In genomic region chr12:105332286-105332685, GRCh38 we compare ENCODE assay signal across 8 cellular contexts. TPM values are rescaled to one million over a fixed set of nuclear protein-coding genes. Genes with fewer than 3 reads are reported as not detected.
DNase-seq lines count a peak whose midpoint lies in the region; TF ChIP-seq lines count a peak whose summit lies in the region.
"Not testable (repeated sequence)": the region's sequence is repeated elsewhere in the genome, so short reads cannot be mapped to it uniquely, and the experiment has no call there.

No MANE protein-coding gene starts in this region.

- H3K4me3 ChIP-seq in ACC112 (ENCODE audit: low read depth, low read length) (peak overlapping the region; percentile 83), Loucy (ENCODE audit: low read length, poor library complexity, severe bottlenecking) (peak overlapping the region; percentile 78), WI38 (ENCODE audit: low read depth, low read length) (peak overlapping the region; percentile 83), ascending aorta (peak overlapping the region in 1 of 2 donors; percentile 75), skeletal muscle cell (ENCODE audit: low read depth, low read length) (peak overlapping the region; percentile 81)
- H3K4me3 ChIP-seq in epithelial cell of esophagus (ENCODE audit: low read length), result not testable (repeated sequence)

- intact Hi-C loops in ascending aorta (cut with DNase I), result not testable (repeated sequence)

- peak overlapping the region; percentile 99 for H3K4me2 ChIP-seq in Loucy (ENCODE audit: low read depth, low read length, poor library complexity, severe bottlenecking)

- H2AFZ ChIP-seq in ACC112 (ENCODE audit: low read length, unreplicated experiment); Loucy (ENCODE audit: low read length): not testable (repeated sequence)

- not testable (repeated sequence) for H3K9me2 ChIP-seq in Loucy (replicated peaks; ENCODE audit: low read depth, low read length)

- H3K9ac ChIP-seq in Loucy (ENCODE audit: low read depth, low read length, poor library complexity, severe bottlenecking), result peak overlapping the region; percentile 89

- H3K27ac ChIP-seq in ACC112 (ENCODE audit: low read depth, low read length) (0 out of 2 replicates have a peak overlapping the region, but pooled peaks have one; percentile 16), ascending aorta (peak overlapping the region; percentile 62 to 83)

- TF ChIP-seq CTCF in Loucy (conservative IDR thresholded peaks at IDR 0.05; ENCODE audit: low read length); WI38 (IDR thresholded peaks at IDR 0.05; ENCODE audit: low read depth, low read length); ascending aorta (IDR thresholded peaks at IDR 0.05); epithelial cell of esophagus (IDR thresholded peaks at IDR 0.05; ENCODE audit: insufficient read depth, low read depth, low read length, missing control alignments): not testable (repeated sequence)

- H3K4me1 ChIP-seq in ACC112 (ENCODE audit: control insufficient read depth, insufficient read depth, low read length, unreplicated experiment) (peaks cover 47% of the 10 kb centered on the region), Loucy (ENCODE audit: insufficient read depth, low read length, poor library complexity, severe bottlenecking) (peaks cover 79% of the 10 kb centered on the region), ascending aorta (peaks cover 0 to 23% of the 10 kb centered on the region in 2 donors)

- H3K36me3 ChIP-seq in ACC112 (ENCODE audit: insufficient read depth, low read length); Loucy (ENCODE audit: insufficient read depth, low read length); ascending aorta: not testable (repeated sequence)

- H3F3A ChIP-seq in Loucy (ENCODE audit: low read depth), result peaks cover 13% of the 10 kb centered on the region

- DNase-seq in GM04503 (ENCODE audit: low read depth) (peak; percentile 37), epithelial cell of esophagus (ENCODE audit: low read depth) (peak; percentile 44), kidney tubule cell (ENCODE audit: low spot score) (peak; percentile 65)
- DNase-seq in ascending aorta (ENCODE audit: low spot score in 2 of 2); skeletal muscle cell (ENCODE audit: low read depth): not testable (repeated sequence)

- peaks cover 59% of the 10 kb centered on the region for H3K79me2 ChIP-seq in ACC112 (ENCODE audit: control insufficient read depth, insufficient read depth, low read length, unreplicated experiment)
- H3K79me2 ChIP-seq in Loucy (ENCODE audit: insufficient read depth, low read length), result peaks cover 67% of the 10 kb centered on the region

- not testable (repeated sequence) for H3K9me3 ChIP-seq in Loucy (ENCODE audit: insufficient read depth, low read depth, low read length); ascending aorta

- not testable (repeated sequence) for H3K27me3 ChIP-seq in ACC112 (ENCODE audit: insufficient read depth, low read length); Loucy (ENCODE audit: insufficient read depth, low read length, poor library complexity, severe bottlenecking); ascending aorta

- H4K20me1 ChIP-seq in Loucy (ENCODE audit: insufficient read depth, low read length, poor library complexity, severe bottlenecking), result peaks cover 60% of the 10 kb centered on the region

RNA-seq across cellular contexts. Expression of gene C12orf75, which starts 1.8 kb away (rescaled TPM):
- total RNA-seq in ascending aorta, result 56.5 TPM
